9 cellular contexts compared by ENCODE assay signal in genomic region chr18:60413944-60414547, GRCh38. TPM values are rescaled to one million over a fixed set of nuclear protein-coding genes. Genes with fewer than 3 reads are reported as not detected.
DNase-seq lines count a peak whose midpoint lies in the region; ATAC-seq and TF ChIP-seq lines count a peak whose summit lies in the region.
"Had no signal": no experiment of that assay in that cellular context is flagged by ENCODE, and none has a peak within 500 bp of the region (broad histone marks: within the 10 kb centered on the region; RNA-seq: fewer than 3 reads in every experiment).

No MANE protein-coding gene starts in this region.

- no peak overlapping the region for H3K4me3 Mint-ChIP-seq in T-helper 17 cell

- no peaks in the 10 kb centered on the region for H3K27me3 ChIP-seq in brain microvascular endothelial cell (replicated peaks)

- no peaks in the 10 kb centered on the region for H3K9me3 ChIP-seq in T-helper 17 cell (ENCODE audit: control insufficient read depth, low read length, poor library complexity, severe bottlenecking)

- H3K27ac ChIP-seq in brain microvascular endothelial cell (no peak overlapping the region), substantia nigra (ENCODE audit: low read depth, low read length, poor library complexity, severe bottlenecking) (no peak overlapping the region)
- H3K27ac ChIP-seq: parathyroid adenoma had no signal

- peak; percentile 76 for TF ChIP-seq CTCF in brain microvascular endothelial cell (IDR thresholded peaks at IDR 0.05; ENCODE audit: low read depth, low read length, missing control alignments)
- peak; percentile 58 for TF ChIP-seq CTCF in retinal pigment epithelial cell (conservative IDR thresholded peaks at IDR 0.05; ENCODE audit: low read depth, low read length)

- peak; percentile 7 for DNase-seq in NCI-H345 (lab: John Stamatoyannopoulos, UW)
- DNase-seq in NCI-H345 treated with DMSO at 0.1 percent for 48 hours (lab: John Stamatoyannopoulos, UW; ENCODE audit: unreplicated experiment), result no peak
- DNase-seq in brain microvascular endothelial cell, result no peak
- DNase-seq in retinal pigment epithelial cell (ENCODE audit: low read depth), result no peak
- no peak for DNase-seq in substantia nigra (lab: John Stamatoyannopoulos, UW)
- DNase-seq in T-helper 17 cell, result no peak

- H3K4me1 Mint-ChIP-seq in T-helper 17 cell, result no peaks in the 10 kb centered on the region

- no peak overlapping the region for H3K4me3 ChIP-seq in brain microvascular endothelial cell (ENCODE audit: low read depth, low read length)
- H3K4me3 ChIP-seq in retinal pigment epithelial cell (ENCODE audit: low read length), result no peak overlapping the region

- H3K36me3 Mint-ChIP-seq in T-helper 17 cell (ENCODE audit: low read depth), result no peaks in the 10 kb centered on the region

- no peaks in the 10 kb centered on the region for H3K36me3 ChIP-seq in brain microvascular endothelial cell (replicated peaks)

- no peaks in the 10 kb centered on the region for H3K27me3 Mint-ChIP-seq in T-helper 17 cell

- no peak overlapping the region for H3K27ac Mint-ChIP-seq in T-helper 17 cell

- in situ Hi-C loops in brain microvascular endothelial cell (cut with HindIII; ENCODE audit: low pct_ligation_motif_present, low sequenced_read_pairs), result no loop called here

- ATAC-seq in HG03342 (IDR thresholded peaks at IDR 0.05; ENCODE audit: unreplicated experiment) (peak; percentile 60), HG02763 (IDR thresholded peaks at IDR 0.05; ENCODE audit: unreplicated experiment) (no peak), T-helper 17 cell (no peak)

RNA-seq across cellular contexts. Expression of gene MC4R, which starts 41.5 kb away (rescaled TPM):
- not detected for total RNA-seq in T-helper 17 cell
